In the genomic region with DNA sequence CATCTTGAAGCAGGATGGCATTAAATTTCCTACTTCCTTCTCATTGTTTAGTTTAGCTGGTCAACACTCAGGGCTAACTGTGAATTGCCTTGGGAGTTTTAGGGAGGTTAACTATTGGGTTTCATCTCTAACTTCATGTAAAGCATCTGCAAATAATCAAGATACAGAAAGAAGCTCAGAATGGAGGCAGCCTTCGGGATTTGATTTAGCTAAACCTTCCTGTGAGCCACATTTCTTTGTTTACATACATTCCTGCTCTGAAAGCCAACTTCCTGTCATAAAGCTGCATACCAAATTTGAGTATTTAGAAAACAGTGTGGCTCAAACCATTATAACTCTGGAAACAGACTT, we compare ENCODE assay signal across 9 cellular contexts.
DNase-seq lines count a peak whose midpoint lies in the region; ATAC-seq and TF ChIP-seq lines count a peak whose summit lies in the region.
"Had no signal": no experiment of that assay in that cellular context is flagged by ENCODE, and none has a peak within 500 bp of the region (broad histone marks: within the 10 kb centered on the region; RNA-seq: fewer than 3 reads in every experiment).

No MANE protein-coding gene starts in this region.

- no peak for ATAC-seq in natural killer cell treated with Interleukin-12 subunit alpha and Interleukin-12 subunit beta and Interleukin-15 and Interleukin-18, amount 100 ng/mL, for 72 hours
- no peak for ATAC-seq in HG03097 (IDR thresholded peaks at IDR 0.05; ENCODE audit: low FRiP score, unreplicated experiment)

- POLR2A ChIA-PET in HEK293 (lab: Yijun Ruan, JAX), result no interaction called here

- in situ Hi-C loops in HAP-1 (cut with MboI; ENCODE audit: low sequenced_read_pairs), result no loop called here

- H3K4me1 Mint-ChIP-seq in natural killer cell treated with Interleukin-12 subunit alpha and Interleukin-12 subunit beta and Interleukin-15 and Interleukin-18, amount 100 ng/mL, for 72 hours (ENCODE audit: low read depth in 2 of 2), result no peaks in the 10 kb centered on the region

- H3K4me1 ChIP-seq in HEK293 (ENCODE audit: control insufficient read depth, insufficient read depth, low read length) (no peaks in the 10 kb centered on the region), stomach smooth muscle (ENCODE audit: control insufficient read depth, insufficient read depth, low read length) (peaks cover 9% of the 10 kb centered on the region), HAP-1 (peaks cover 22% of the 10 kb centered on the region)

- no peaks in the 10 kb centered on the region for H3K36me3 ChIP-seq in HEK293 (ENCODE audit: control insufficient read depth in 2 of 2, insufficient read depth in 1 of 2, low read length in 2 of 2)
- H3K36me3 ChIP-seq in stomach smooth muscle (ENCODE audit: control insufficient read depth in 2 of 2, insufficient read depth in 2 of 2, low read length in 2 of 2), result no peaks in the 10 kb centered on the region
- no peaks in the 10 kb centered on the region for H3K36me3 ChIP-seq in HAP-1 (replicated peaks)

- TF ChIP-seq CTCF in HEK293 (tag by site-specific recombination; IDR thresholded peaks at IDR 0.05) (no peak), VCaP (conservative IDR thresholded peaks at IDR 0.05) (no peak)

- H3K4me3 ChIP-seq in HEK293 (ENCODE audit: low read depth, low read length) (no peak overlapping the region), stomach smooth muscle (ENCODE audit: low read length in 2 of 2) (peak overlapping the region in 1 of 2 donors; percentile 44), HAP-1 (no peak overlapping the region)

- no peak overlapping the region for H3K27ac Mint-ChIP-seq in natural killer cell treated with Interleukin-12 subunit alpha and Interleukin-12 subunit beta and Interleukin-15 and Interleukin-18, amount 100 ng/mL, for 72 hours

- H3K27ac ChIP-seq in HEK293 (ENCODE audit: extremely low read depth, low read depth, low read length) (no peak overlapping the region), VCaP (peak overlapping the region; percentile 40), stomach smooth muscle (ENCODE audit: low read length) (peak overlapping the region; percentile 31)

- H3K9me3 Mint-ChIP-seq in natural killer cell treated with Interleukin-12 subunit alpha and Interleukin-12 subunit beta and Interleukin-15 and Interleukin-18, amount 100 ng/mL, for 72 hours, result peaks cover 16% of the 10 kb centered on the region

- H3K27me3 Mint-ChIP-seq in natural killer cell treated with Interleukin-12 subunit alpha and Interleukin-12 subunit beta and Interleukin-15 and Interleukin-18, amount 100 ng/mL, for 72 hours, result no peaks in the 10 kb centered on the region

- CTCF ChIA-PET in HEK293 (lab: Yijun Ruan, JAX), result no interaction called here

- H3K9me3 ChIP-seq in HEK293 (ENCODE audit: control insufficient read depth, insufficient read depth, low read depth, low read length) (no peaks in the 10 kb centered on the region), stomach smooth muscle (ENCODE audit: control insufficient read depth in 2 of 2, low read length in 2 of 2) (no peaks in the 10 kb centered on the region), HAP-1 (no peaks in the 10 kb centered on the region; the same call in 1 of the 2 replicates)

- DNase-seq in glomerular endothelial cell (ENCODE audit: extremely low read depth, low read depth, low spot score) (peak; percentile 39), HAP-1 (ENCODE audit: low spot score in 2 of 2) (no peak)
- no peak for DNase-seq in natural killer cell treated with Interleukin-12 subunit alpha and Interleukin-12 subunit beta and Interleukin-15 and Interleukin-18, amount 100 ng/mL, for 72 hours (ENCODE audit: low spot score)
- DNase-seq: NCI-H187 treated with DMSO at 0.1 percent for 48 hours, nucleus accumbens had no signal

- H3K27me3 ChIP-seq in stomach smooth muscle (ENCODE audit: control insufficient read depth in 1 of 2, insufficient read depth in 2 of 2, low read length in 2 of 2), result no peaks in the 10 kb centered on the region
- no peaks in the 10 kb centered on the region for H3K27me3 ChIP-seq in HAP-1 (ENCODE audit: low read depth)

- no peaks in the 10 kb centered on the region for H3K36me3 Mint-ChIP-seq in natural killer cell treated with Interleukin-12 subunit alpha and Interleukin-12 subunit beta and Interleukin-15 and Interleukin-18, amount 100 ng/mL, for 72 hours

- no peak overlapping the region for H3K9ac ChIP-seq in stomach smooth muscle (ENCODE audit: low read length in 2 of 2)

- H3K4me3 Mint-ChIP-seq in natural killer cell treated with Interleukin-12 subunit alpha and Interleukin-12 subunit beta and Interleukin-15 and Interleukin-18, amount 100 ng/mL, for 72 hours, result no peak overlapping the region

TF ChIP-seq in HEK293, 187 proteins besides CTCF, POLR2A, EP300 and RAD21:
- no peak for TF ChIP-seq EGR2 (tag by site-specific recombination; IDR thresholded peaks at IDR 0.05; ENCODE audit: low read depth)
- peak; percentile 29 for TF ChIP-seq SETDB1 (IDR thresholded peaks at IDR 0.05; ENCODE audit: insufficient read length, low read length)
- no peak for TF ChIP-seq ZNF366 (tag by site-specific recombination; conservative IDR thresholded peaks at IDR 0.05)
- no peak for TF ChIP-seq ZNF580 (tag by site-specific recombination; IDR thresholded peaks at IDR 0.05)
- TF ChIP-seq ZNF138 (tag by site-specific recombination; IDR thresholded peaks at IDR 0.05; ENCODE audit: borderline replicate concordance), result no peak
- peak; percentile 59 for TF ChIP-seq WT1 (tag by site-specific recombination; IDR thresholded peaks at IDR 0.05)
